ENCODE assay signal across 7 cellular contexts in genomic region chr12:14960548-14961465, GRCh38.
DNase-seq lines count a peak whose midpoint lies in the region; ATAC-seq and TF ChIP-seq lines count a peak whose summit lies in the region.

No MANE protein-coding gene starts in this region.

- H3K4me1 ChIP-seq in adipocyte (ENCODE audit: control insufficient read depth, insufficient read depth, low read length) (peaks cover 10% of the 10 kb centered on the region), tibial artery (peaks cover 0 to 39% (median 15%) of the 10 kb centered on the region in 4 donors)

- peak; percentile 37 for ATAC-seq in GM18867 (IDR thresholded peaks at IDR 0.05; ENCODE audit: unreplicated experiment)
- peak; percentile 42 for ATAC-seq in HG02798 (IDR thresholded peaks at IDR 0.05; ENCODE audit: poor library complexity, unreplicated experiment)

- H3K36me3 ChIP-seq in adipocyte (ENCODE audit: control insufficient read depth, insufficient read depth, low read length, severe bottlenecking): no peaks in the 10 kb centered on the region
- no peaks in the 10 kb centered on the region for H3K36me3 ChIP-seq in tibial artery

- no peaks in the 10 kb centered on the region for H3K9me3 ChIP-seq in adipocyte (ENCODE audit: control insufficient read depth, low read length)
- no peaks in the 10 kb centered on the region for H3K9me3 ChIP-seq in tibial artery

- H3K9ac ChIP-seq in adipocyte (ENCODE audit: low read length): peak overlapping the region; percentile 28

- H3K4me3 ChIP-seq in adipocyte (ENCODE audit: low read length): peak overlapping the region; percentile 66
- H3K4me3 ChIP-seq in tibial artery: peak overlapping the region; percentile 44 to 48

- H3K27me3 ChIP-seq in adipocyte (replicated peaks; ENCODE audit: control insufficient read depth, insufficient read depth, low read length): no peaks in the 10 kb centered on the region
- no peaks in the 10 kb centered on the region for H3K27me3 ChIP-seq in tibial artery

- no peak for TF ChIP-seq CTCF in tibial artery (IDR thresholded peaks at IDR 0.05)

- H3K27ac ChIP-seq in tibial artery: peak overlapping the region; percentile 60 to 63

- DNase-seq in NOMO-1 (lab: John Stamatoyannopoulos, UW; ENCODE audit: unreplicated experiment in 2 of 2) (peak; percentile 82 to 89), adipocyte (ENCODE audit: low read depth) (peak; percentile 17), kidney tubule cell (ENCODE audit: low spot score) (peak; percentile 47), tibial artery (peak in 1 of 2 donors; percentile 39)
- no peak for DNase-seq in activated CD8-positive, alpha-beta memory T cell treated with anti-CD3 and anti-CD28 coated beads, Interleukin-2, amount 50 U/mL, for 4 hours

- intact Hi-C loops in tibial artery (cut with DNase I; ENCODE audit: low total_unique reads): no loop called here
